Comparison of ENCODE assay signal across 14 cellular contexts in the genomic region with DNA sequence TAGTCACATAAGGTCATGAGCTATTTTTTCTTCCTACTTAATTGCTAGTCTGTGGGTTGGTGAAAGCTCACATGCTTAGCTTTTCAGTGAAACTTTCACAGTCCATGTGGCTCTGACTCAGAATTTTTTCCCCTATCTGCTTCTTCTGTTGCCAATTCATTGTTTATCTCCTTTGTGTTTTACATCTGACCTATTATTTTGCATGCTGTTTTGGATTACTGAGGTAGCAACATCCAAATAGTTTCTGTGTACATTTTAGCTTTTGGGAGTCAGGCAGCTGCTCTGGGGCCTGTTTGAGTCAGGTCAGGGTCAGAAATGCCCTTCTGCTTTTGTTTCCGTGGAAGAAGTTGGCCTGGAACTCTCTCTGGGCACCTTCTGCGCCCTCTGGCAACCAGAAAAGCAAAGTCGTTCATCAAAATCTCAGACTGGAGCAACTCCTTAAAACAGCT. TPM values are rescaled to one million over a fixed set of nuclear protein-coding genes. Genes with fewer than 3 reads are reported as not detected.
DNase-seq lines count a peak whose midpoint lies in the region; ATAC-seq, FAIRE-seq and TF ChIP-seq lines count a peak whose summit lies in the region.
"Had no signal": no experiment of that assay in that cellular context is flagged by ENCODE, and none has a peak within 500 bp of the region (broad histone marks: within the 10 kb centered on the region; RNA-seq: fewer than 3 reads in every experiment).

No MANE protein-coding gene starts in this region.

- TF ChIP-seq CTCF in HFF-Myc (IDR thresholded peaks at IDR 0.05; ENCODE audit: low read depth, low read length, missing control alignments) (no peak), ascending aorta (IDR thresholded peaks at IDR 0.05) (no peak)

- intact Hi-C loops in ascending aorta (cut with DNase I), result loop anchor here (2.0 kb wide), 1 partner anchor 39 kb away; the partner anchor contains the start of gene ROR1

- H3K79me2 ChIP-seq in ACC112 (ENCODE audit: control insufficient read depth, insufficient read depth, low read length, unreplicated experiment), result peaks cover 30% of the 10 kb centered on the region

- H3K36me3 ChIP-seq in ACC112 (ENCODE audit: insufficient read depth, low read length) (no peaks in the 10 kb centered on the region), ascending aorta (no peaks in the 10 kb centered on the region)

- H3K4me1 ChIP-seq in ACC112 (ENCODE audit: control insufficient read depth, insufficient read depth, low read length, unreplicated experiment) (peaks cover 17% of the 10 kb centered on the region), ascending aorta (peaks cover 7 to 82% of the 10 kb centered on the region in 2 donors)

- peaks cover 0 to under 1% of the 10 kb centered on the region in 2 donors for H3K9me3 ChIP-seq in ascending aorta

- DNase-seq in HFF-Myc (ENCODE audit: extremely low read depth, low read depth) (peak; percentile 49), ascending aorta (ENCODE audit: low spot score in 2 of 2) (peak in 1 of 2 donors; percentile 70), kidney tubule cell (ENCODE audit: low spot score) (peak; percentile 76), GM19239 (ENCODE audit: insufficient read length, low spot score) (no peak)
- DNase-seq in activated effector memory CD4-positive, alpha-beta T cell treated with Interleukin-2 at 50 U/mL for 16 hours, result no peak
- no peak for DNase-seq in central memory CD4-positive, alpha-beta T cell
- DNase-seq: activated naive CD8-positive, alpha-beta T cell treated with anti-CD3 and anti-CD28 coated beads, Interleukin-2, amount 10 ng/mL, durations not matched to agents 7 days and 5 days; AML-193; NCI-H2029; stimulated activated CD4-positive, alpha-beta T cell treated with anti-CD3 and anti-CD28 coated beads, Interleukin-1b, Interleukin-23, amount 100 ng/mL, for 48 hours; T-helper 2 cell had no signal

- no peak for FAIRE-seq in GM19239 (lab: Jason Lieb, UNC)
- FAIRE-seq: GM18507 had no signal

- H3K27ac ChIP-seq in ACC112 (ENCODE audit: low read depth, low read length), result peak overlapping the region; percentile 34; the same call in 1 of the 2 replicates
- peak overlapping the region; percentile 71 to 75 for H3K27ac ChIP-seq in ascending aorta

- H2AFZ ChIP-seq in ACC112 (ENCODE audit: low read length, unreplicated experiment), result no peak overlapping the region

- no peaks in the 10 kb centered on the region for H3K27me3 ChIP-seq in ACC112 (ENCODE audit: insufficient read depth, low read length)
- H3K27me3 ChIP-seq in ascending aorta, result no peaks in the 10 kb centered on the region

- H3K4me3 ChIP-seq in ACC112 (ENCODE audit: low read depth, low read length), result no peak overlapping the region; the same call in 1 of the 2 replicates
- no peak overlapping the region for H3K4me3 ChIP-seq in HFF-Myc (replicated peaks; ENCODE audit: low read depth, low read length)
- no peak overlapping the region for H3K4me3 ChIP-seq in ascending aorta

- ATAC-seq in activated CD4-positive, CD25-positive, alpha-beta regulatory T cell treated with anti-CD3 and anti-CD28 coated beads, Interleukin-2, amount 50 U/mL, for 24 hours, result no peak

RNA-seq across cellular contexts. Expression of gene ROR1, which starts 40.0 kb away (rescaled TPM):
- total RNA-seq in ascending aorta, result 115 TPM
- total RNA-seq: activated naive CD8-positive, alpha-beta T cell treated with anti-CD3 and anti-CD28 coated beads, Interleukin-2, amount 10 ng/mL, durations not matched to agents 7 days and 5 days had no signal

Comparison
In these comparisons a context has a peak if more than half of its experiments do, and no peak if none do; other contexts are left out.
1. DNase-seq: peak in HFF-Myc (single experiment) and kidney tubule cell (single experiment); none in activated effector memory CD4-positive, alpha-beta T cell treated with Interleukin-2 at 50 U/mL for 16 hours (single experiment), GM19239 (single experiment) and central memory CD4-positive, alpha-beta T cell (single experiment).